ENCODE assay signal across 1 cellular context in genomic region chr9:12716823-12717222, GRCh38.
A peak's percentile ranks its signal among the peaks of the same experiment; 100 is the strongest.
TF ChIP-seq lines count a peak whose summit lies in the region.

No MANE protein-coding gene starts in this region.

TF ChIP-seq in HepG2, 621 proteins besides CTCF, POLR2A, EP300 and RAD21:
- TF ChIP-seq MZF1 (CRISPR knock-in tag; IDR thresholded peaks at IDR 0.05; ENCODE audit: borderline replicate concordance) (no peak), ASH2L (IDR thresholded peaks at IDR 0.05; ENCODE audit: insufficient read length, low read depth, low read length) (no peak), KDM6A (CRISPR knock-in tag; IDR thresholded peaks at IDR 0.05; ENCODE audit: low read depth) (no peak), ZEB1 (IDR thresholded peaks at IDR 0.05; ENCODE audit: insufficient replicate concordance, low read depth) (no peak), MEIS1 (CRISPR knock-in tag; IDR thresholded peaks at IDR 0.05; ENCODE audit: borderline replicate concordance) (no peak), CHD4 (IDR thresholded peaks at IDR 0.05; ENCODE audit: borderline replicate concordance, low read length) (no peak), THAP8 (CRISPR knock-in tag; IDR thresholded peaks at IDR 0.05; ENCODE audit: borderline replicate concordance) (no peak), STAG1 (CRISPR knock-in tag; IDR thresholded peaks at IDR 0.05) (peak; percentile 39), DR1 (CRISPR knock-in tag; IDR thresholded peaks at IDR 0.05) (no peak)
